8 cellular contexts compared by ENCODE assay signal in genomic region chr20:41316602-41317535, GRCh38. TPM values are rescaled to one million over a fixed set of nuclear protein-coding genes. Genes with fewer than 3 reads are reported as not detected.
A peak's percentile ranks its signal among the peaks of the same experiment; 100 is the strongest.
DNase-seq lines count a peak whose midpoint lies in the region; ATAC-seq and TF ChIP-seq lines count a peak whose summit lies in the region.

No MANE protein-coding gene starts in this region.

- H3K36me3 Mint-ChIP-seq in endodermal cell (ENCODE audit: low read depth): no peaks in the 10 kb centered on the region

- peaks cover 6% of the 10 kb centered on the region for H3K4me1 Mint-ChIP-seq in endodermal cell

- no peaks in the 10 kb centered on the region for H3K9me3 Mint-ChIP-seq in endodermal cell

- WGBS in endodermal cell (ENCODE audit: insufficient coverage in 1 of 2, insufficient read length in 1 of 2), 2 experiments: 5 to 9% methylated on average over 17 to 63 of the region's 63 CpGs

- H3K4me1 ChIP-seq in endodermal cell (ENCODE audit: control insufficient read depth, insufficient read depth, low read length): no peaks in the 10 kb centered on the region

- H3K4me3 ChIP-seq in AG04449 (ENCODE audit: low read depth, low read length) (peak overlapping the region; percentile 86), endodermal cell (ENCODE audit: low read length) (peak overlapping the region; percentile 85)

- no peak for TF ChIP-seq CTCF in AG04449 (IDR thresholded peaks at IDR 0.05; ENCODE audit: insufficient read depth, low read length, missing control alignments)
- no peak for TF ChIP-seq CTCF in endodermal cell (conservative IDR thresholded peaks at IDR 0.05)

- POLR2A ChIA-PET in AG04449 (lab: Yijun Ruan, JAX): interaction anchor here (3.3 kb wide), 1 partner anchor 12 kb away, joined by 20 read pairs; no protein-coding TSS in a partner anchor

- H3K27ac Mint-ChIP-seq in endodermal cell: no peak overlapping the region

- peak overlapping the region; percentile 69 for H3K4me3 Mint-ChIP-seq in endodermal cell

- H3K36me3 ChIP-seq in endodermal cell (ENCODE audit: control insufficient read depth, insufficient read depth, low read length): no peaks in the 10 kb centered on the region

- H3K27me3 Mint-ChIP-seq in endodermal cell (ENCODE audit: insufficient read depth): peaks cover 20% of the 10 kb centered on the region

- CTCF ChIA-PET in AG04449 (lab: Yijun Ruan, JAX): interaction anchor here (1.2 kb wide), 1 partner anchor 144 kb away, joined by 4 read pairs; no protein-coding TSS in a partner anchor

- peak; percentile 71 for DNase-seq in AG04449 (ENCODE audit: low read depth, low spot score)
- DNase-seq in NCI-H69 (lab: John Stamatoyannopoulos, UW): peak; percentile 80
- DNase-seq in activated CD8-positive, alpha-beta memory T cell treated with anti-CD3 and anti-CD28 coated beads, Interleukin-2, amount 50 U/mL, for 1 hour (ENCODE audit: extremely low read depth): peak; percentile 17
- DNase-seq in endodermal cell: peak; percentile 88
- DNase-seq in midbrain (lab: John Stamatoyannopoulos, UW): peak; percentile 71
- DNase-seq in stimulated activated CD8-positive, alpha-beta memory T cell treated with anti-CD3 and anti-CD28 coated beads, Interleukin-2, amount 100 ng/mL, for 48 hours (ENCODE audit: low read depth in 2 of 2): peak; percentile 65 to 73

- ATAC-seq in GM18870 (IDR thresholded peaks at IDR 0.05; ENCODE audit: unreplicated experiment) (peak; percentile 35), HG03108 (IDR thresholded peaks at IDR 0.05; ENCODE audit: unreplicated experiment) (peak; percentile 48)

- H3K27ac ChIP-seq in endodermal cell (ENCODE audit: low read depth, low read length): peak overlapping the region; percentile 66

- H3K9ac ChIP-seq in endodermal cell (ENCODE audit: extremely low read depth, low read length, poor library complexity, severe bottlenecking): peak overlapping the region; percentile 40

- H3K27me3 ChIP-seq in endodermal cell (ENCODE audit: control insufficient read depth, insufficient read depth, low read length, poor library complexity, severe bottlenecking): peaks cover 9% of the 10 kb centered on the region

- no peaks in the 10 kb centered on the region for H3K9me3 ChIP-seq in endodermal cell (ENCODE audit: control insufficient read depth, low read length)

RNA-seq across cellular contexts. Expression of gene ZHX3, which starts 0.7 kb away (rescaled TPM):
- 1 to 10 TPM; 5.4 to 5.5 TPM for total RNA-seq in endodermal cell
- polyA plus RNA-seq in endodermal cell (2013, experiment 1 of 2): 8.3 TPM
- polyA plus RNA-seq in endodermal cell (2013, experiment 2 of 2): 6.9 TPM

RNA-seq across cellular contexts. Expression of gene LPIN3, which starts 23.8 kb away (rescaled TPM):
- 10 to 100 TPM; 13.1 to 13.2 TPM for total RNA-seq in endodermal cell
- 7.1 TPM for polyA plus RNA-seq in endodermal cell (2013, experiment 1 of 2)
- polyA plus RNA-seq in endodermal cell (2013, experiment 2 of 2): 6.8 TPM

RNA-seq across cellular contexts. Expression of gene EMILIN3, which starts 49.7 kb away (rescaled TPM):
- total RNA-seq in endodermal cell: 1 to 10 TPM; 5.3 to 9.6 TPM
- polyA plus RNA-seq in endodermal cell (2013, experiment 1 of 2): 9.3 TPM
- 8.2 TPM for polyA plus RNA-seq in endodermal cell (2013, experiment 2 of 2)

Comparison
In these comparisons a context has a peak if more than half of its experiments do, and no peak if none do; other contexts are left out.
1. Peak in every context shown above with its lines: DNase-seq, ATAC-seq, H3K4me3 ChIP-seq and H3K27ac ChIP-seq.
2. DNase-seq: peak in every context shown above with its lines; median percentile 88 in endodermal cell; 80 in NCI-H69; 71 in AG04449; 71 in midbrain; 69 in stimulated activated CD8-positive, alpha-beta memory T cell treated with anti-CD3 and anti-CD28 coated beads, Interleukin-2, amount 100 ng/mL, for 48 hours; 17 in activated CD8-positive, alpha-beta memory T cell treated with anti-CD3 and anti-CD28 coated beads, Interleukin-2, amount 50 U/mL, for 1 hour.